Comparison of ENCODE assay signal across 1 cellular context in the genomic region with DNA sequence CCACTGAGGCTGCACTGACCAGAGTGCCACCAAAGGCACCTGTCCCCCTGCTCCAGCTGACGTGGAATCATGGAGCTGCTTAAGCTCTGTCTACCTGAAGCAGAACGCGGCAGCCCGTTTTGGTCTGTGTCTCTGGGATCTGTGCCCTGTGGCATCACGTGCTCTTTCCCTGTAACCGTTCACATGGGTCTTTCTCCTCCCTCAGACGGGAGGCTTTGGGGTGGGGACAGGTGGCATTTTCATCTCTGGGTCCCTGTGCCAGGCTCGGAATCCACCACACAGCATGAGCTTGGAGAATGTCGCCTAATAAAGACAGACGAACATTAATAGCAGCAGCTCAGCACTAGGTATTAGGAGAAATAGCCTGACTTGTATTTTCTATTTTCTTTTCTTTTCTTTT.
TF ChIP-seq lines count a peak whose summit lies in the region.

No MANE protein-coding gene starts in this region.

TF ChIP-seq in K562, 482 proteins besides CTCF, POLR2A, EP300 and RAD21:
- TF ChIP-seq NELFE (IDR thresholded peaks at IDR 0.05; ENCODE audit: insufficient read depth, insufficient read length), result no peak
- TF ChIP-seq, protein P1, sequence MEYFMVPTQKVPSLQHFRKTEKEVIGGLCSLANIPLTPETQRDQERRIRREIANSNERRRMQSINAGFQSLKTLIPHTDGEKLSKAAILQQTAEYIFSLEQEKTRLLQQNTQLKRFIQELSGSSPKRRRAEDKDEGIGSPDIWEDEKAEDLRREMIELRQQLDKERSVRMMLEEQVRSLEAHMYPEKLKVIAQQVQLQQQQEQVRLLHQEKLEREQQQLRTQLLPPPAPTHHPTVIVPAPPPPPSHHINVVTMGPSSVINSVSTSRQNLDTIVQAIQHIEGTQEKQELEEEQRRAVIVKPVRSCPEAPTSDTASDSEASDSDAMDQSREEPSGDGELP (CRISPR knock-in tag; IDR thresholded peaks at IDR 0.05; ENCODE audit: borderline replicate concordance), result 0 out of 2 replicates have a peak, but pooled peaks have one; percentile 16
